9 cellular contexts compared by ENCODE assay signal in genomic region chr15:98850991-98851776, GRCh38.
A peak's percentile ranks its signal among the peaks of the same experiment; 100 is the strongest.
DNase-seq lines count a peak whose midpoint lies in the region; ATAC-seq, FAIRE-seq and TF ChIP-seq lines count a peak whose summit lies in the region.
"Had no signal": no experiment of that assay in that cellular context is flagged by ENCODE, and none has a peak within 500 bp of the region (broad histone marks: within the 10 kb centered on the region; RNA-seq: fewer than 3 reads in every experiment).

No MANE protein-coding gene starts in this region.

- no peak for FAIRE-seq in RCC 7860 (lab: Jason Lieb, UNC)
- FAIRE-seq: colon had no signal

- H3K27me3 Mint-ChIP-seq in CD4-positive, alpha-beta T cell, result no peaks in the 10 kb centered on the region
- peaks cover 4% of the 10 kb centered on the region for H3K27me3 Mint-ChIP-seq in neural progenitor cell (ENCODE audit: insufficient read depth, low read depth)

- peak overlapping the region; percentile 89 for H3K4me2 ChIP-seq in neural progenitor cell

- POLR2A ChIA-PET in CD4-positive, alpha-beta T cell (lab: Charles Lee), result interaction anchor here (0.9 to 2.7 kb wide), 6 partner anchors 9 to 332 kb away, joined by 3 to 12 read pairs (median 5); partner anchors contain the start of gene IGF1R

- H3K27me3 ChIP-seq in CD4-positive, alpha-beta T cell (ENCODE audit: control insufficient read depth, insufficient read depth, low read length), result no peaks in the 10 kb centered on the region
- H3K27me3 ChIP-seq in neural progenitor cell (no peaks in the 10 kb centered on the region), testis (no peaks in the 10 kb centered on the region)

- intact Hi-C loops in CD4-positive, alpha-beta T cell (cut with DNase I, micrococcal nuclease), result no loop called here
- intact Hi-C loops in testis (cut with DNase I; ENCODE audit: low total_unique reads), result no loop called here

- peak; percentile 58 to 70 (median 61) for DNase-seq in CD4-positive, alpha-beta T cell
- DNase-seq in GM20000 (ENCODE audit: low spot score) (peak; percentile 60), HuH-7 (ENCODE audit: low spot score) (peak; percentile 74), RCC 7860 (ENCODE audit: low spot score) (peak; percentile 46), foreskin fibroblast (peak; percentile 64 to 87), neural progenitor cell (ENCODE audit: low spot score) (peak; percentile 85), testis (peak; percentile 87)
- DNase-seq in activated T-helper 9 cell treated with anti-CD3 and anti-CD28 coated beads, Interleukin-2, amount 50 U/mL, for 16 hours (ENCODE audit: low read depth), result peak; percentile 34

- peaks cover 97% of the 10 kb centered on the region for H3K79me2 ChIP-seq in neural progenitor cell (ENCODE audit: low read depth)

- H3K4me3 ChIP-seq in foreskin fibroblast (ENCODE audit: low read depth in 1 of 2, low read length in 2 of 2) (peak overlapping the region; percentile 59 to 61), neural progenitor cell (peak overlapping the region; percentile 73), testis (peak overlapping the region in 1 of 2 donors; percentile 71)

- H3K4me1 Mint-ChIP-seq in CD4-positive, alpha-beta T cell (ENCODE audit: low read depth), result peaks cover 76% of the 10 kb centered on the region
- H3K4me1 Mint-ChIP-seq in neural progenitor cell, result peaks cover 58% of the 10 kb centered on the region

- peaks cover 4% of the 10 kb centered on the region for H3K36me3 Mint-ChIP-seq in CD4-positive, alpha-beta T cell (ENCODE audit: low read depth)
- H3K36me3 Mint-ChIP-seq in neural progenitor cell, result no peaks in the 10 kb centered on the region

- CTCF ChIA-PET in CD4-positive, alpha-beta T cell (lab: Charles Lee), result interaction anchor here (0.6 to 3.0 kb wide), 9 partner anchors 13 to 336 kb away, joined by 3 to 24 read pairs (median 3); partner anchors contain the start of gene IGF1R

- no peak overlapping the region for H3K9ac ChIP-seq in neural progenitor cell

- peak overlapping the region; percentile 7 for H3K27ac ChIP-seq in CD4-positive, alpha-beta T cell (ENCODE audit: low read depth, low read length)
- H3K27ac ChIP-seq in neural progenitor cell (no peak overlapping the region), testis (peak overlapping the region; percentile 89 to 97)

- WGBS in testis, 2 donors, result 8 to 17% methylated on average over 15 of the region's 15 CpGs

- H3K9me3 Mint-ChIP-seq in CD4-positive, alpha-beta T cell, result no peaks in the 10 kb centered on the region
- H3K9me3 Mint-ChIP-seq in neural progenitor cell, result no peaks in the 10 kb centered on the region

- TF ChIP-seq POLR2A in testis (IDR thresholded peaks at IDR 0.05), result no peak

- H3K36me3 ChIP-seq in neural progenitor cell, result no peaks in the 10 kb centered on the region
- no peaks in the 10 kb centered on the region for H3K36me3 ChIP-seq in testis (ENCODE audit: low read depth, missing control alignments)

- peaks cover 35% of the 10 kb centered on the region for H3F3A ChIP-seq in neural progenitor cell (ENCODE audit: low read depth)

- H2AFZ ChIP-seq in neural progenitor cell (replicated peaks), result no peak overlapping the region

- ATAC-seq in CD4-positive, alpha-beta T cell (ENCODE audit: poor library complexity), result peak; percentile 73

- H3K4me1 ChIP-seq in neural progenitor cell (peaks cover 36% of the 10 kb centered on the region), testis (peaks cover 42% of the 10 kb centered on the region)

- peak overlapping the region; percentile 93 for H3K4me3 Mint-ChIP-seq in CD4-positive, alpha-beta T cell
- peak overlapping the region; percentile 93 for H3K4me3 Mint-ChIP-seq in neural progenitor cell

- H4K20me1 ChIP-seq in neural progenitor cell (ENCODE audit: low read depth), result peaks cover 94% of the 10 kb centered on the region

- peak overlapping the region; percentile 89 for H3K27ac Mint-ChIP-seq in CD4-positive, alpha-beta T cell
- H3K27ac Mint-ChIP-seq in neural progenitor cell, result peak overlapping the region; percentile 67

- H3K9me3 ChIP-seq in CD4-positive, alpha-beta T cell (ENCODE audit: control insufficient read depth, low read length), result no peaks in the 10 kb centered on the region
- no peaks in the 10 kb centered on the region for H3K9me3 ChIP-seq in neural progenitor cell (ENCODE audit: low read depth)
- H3K9me3 ChIP-seq in testis, result no peaks in the 10 kb centered on the region

- TF ChIP-seq CTCF in CD4-positive, alpha-beta T cell (IDR thresholded peaks at IDR 0.05), result peak; percentile 61
- TF ChIP-seq CTCF in GM20000 (IDR thresholded peaks at IDR 0.05; ENCODE audit: extremely low read depth, missing control alignments), result peak; percentile 31
- peak; percentile 78 for TF ChIP-seq CTCF in foreskin fibroblast (IDR thresholded peaks at IDR 0.05; ENCODE audit: low read depth, low read length)
- TF ChIP-seq CTCF in neural progenitor cell (IDR thresholded peaks at IDR 0.05), result peak; percentile 79
- peak; percentile 50 to 69 (median 52) for TF ChIP-seq CTCF in testis (IDR thresholded peaks at IDR 0.05)

Comparison
In these comparisons a context has a peak if more than half of its experiments do, and no peak if none do; other contexts are left out.
1. DNase-seq: peak in every context shown above with its lines; median percentile 87 in testis; 85 in neural progenitor cell; 76 in foreskin fibroblast; 74 in HuH-7; 61 in CD4-positive, alpha-beta T cell; 60 in GM20000; 46 in RCC 7860; 34 in activated T-helper 9 cell treated with anti-CD3 and anti-CD28 coated beads, Interleukin-2, amount 50 U/mL, for 16 hours.